16 cellular contexts compared by ENCODE assay signal in genomic region chr2:109243526-109244425, GRCh38.
DNase-seq lines count a peak whose midpoint lies in the region; ATAC-seq and TF ChIP-seq lines count a peak whose summit lies in the region.
"Had no signal": no experiment of that assay in that cellular context is flagged by ENCODE, and none has a peak within 500 bp of the region (broad histone marks: within the 10 kb centered on the region; RNA-seq: fewer than 3 reads in every experiment).

No MANE protein-coding gene starts in this region.

- H3K9ac ChIP-seq in skeletal muscle satellite cell (ENCODE audit: low read depth, low read length) = peak overlapping the region; percentile 60

- H3K4me1 ChIP-seq in ACC112 (ENCODE audit: control insufficient read depth, insufficient read depth, low read length, unreplicated experiment) (peaks cover 52% of the 10 kb centered on the region), esophagus muscularis mucosa (peaks cover 66 to 77% (median 71%) of the 10 kb centered on the region in 4 donors), skeletal muscle satellite cell (ENCODE audit: control insufficient read depth, insufficient read depth, low read length) (peaks cover 63% of the 10 kb centered on the region)

- no peak overlapping the region for H2AFZ ChIP-seq in ACC112 (ENCODE audit: low read length, unreplicated experiment)

- TF ChIP-seq EP300 in esophagus muscularis mucosa (IDR thresholded peaks at IDR 0.05) = no peak

- H3K79me2 ChIP-seq in ACC112 (ENCODE audit: control insufficient read depth, insufficient read depth, low read length, unreplicated experiment) = peaks cover 52% of the 10 kb centered on the region

- CTCF ChIA-PET in RWPE1 (lab: Yijun Ruan, JAX) = no interaction called here
- CTCF ChIA-PET in activated CD4-positive, alpha-beta memory T cell treated with anti-CD3 and anti-CD28 coated beads, Interleukin-2, amount 10 ng/mL, durations not matched to agents 7 days and 5 days (lab: Charles Lee) = no interaction called here

- no peak for TF ChIP-seq POLR2A in esophagus muscularis mucosa (IDR thresholded peaks at IDR 0.05; ENCODE audit: low read depth)

- no peaks in the 10 kb centered on the region for H3K27me3 ChIP-seq in ACC112 (ENCODE audit: insufficient read depth, low read length)
- H3K27me3 ChIP-seq in esophagus muscularis mucosa = no peaks in the 10 kb centered on the region
- no peaks in the 10 kb centered on the region for H3K27me3 ChIP-seq in skeletal muscle satellite cell (ENCODE audit: control insufficient read depth, insufficient read depth, low read length)

- H3K4me3 ChIP-seq in ACC112 (ENCODE audit: low read depth, low read length) = peak overlapping the region; percentile 8; the same call in 1 of the 2 replicates
- H3K4me3 ChIP-seq in esophagus muscularis mucosa = no peak overlapping the region
- peak overlapping the region; percentile 44 for H3K4me3 ChIP-seq in skeletal muscle satellite cell (ENCODE audit: low read length)

- WGBS in esophagus muscularis mucosa = 90% methylated on average over 10 of the region's 10 CpGs

- H3K9me3 ChIP-seq in esophagus muscularis mucosa (no peaks in the 10 kb centered on the region), skeletal muscle satellite cell (replicated peaks; ENCODE audit: low read length) (no peaks in the 10 kb centered on the region)

- TF ChIP-seq CTCF in RWPE1 (conservative IDR thresholded peaks at IDR 0.05; ENCODE audit: low read depth) (no peak), esophagus muscularis mucosa (IDR thresholded peaks at IDR 0.05) (no peak)

- peak overlapping the region; percentile 89 for H3K27ac ChIP-seq in ACC112 (ENCODE audit: low read depth, low read length)
- H3K27ac ChIP-seq in RWPE1 = peak overlapping the region; percentile 93
- H3K27ac ChIP-seq in esophagus muscularis mucosa (replicated peaks in 1 of 4) = peak overlapping the region; percentile 79 to 92 (median 85)

- no peaks in the 10 kb centered on the region for H3K36me3 Mint-ChIP-seq in activated CD4-positive, alpha-beta memory T cell treated with anti-CD3 and anti-CD28 coated beads, Interleukin-2, amount 10 ng/mL, durations not matched to agents 7 days and 5 days (ENCODE audit: low read depth)
- H3K36me3 Mint-ChIP-seq: T-cell had no signal

- H3K27ac Mint-ChIP-seq in activated CD4-positive, alpha-beta memory T cell treated with anti-CD3 and anti-CD28 coated beads, Interleukin-2, amount 10 ng/mL, durations not matched to agents 7 days and 5 days = no peak overlapping the region
- H3K27ac Mint-ChIP-seq: T-cell had no signal

- POLR2A ChIA-PET in RWPE1 (lab: Yijun Ruan, JAX; ENCODE audit: low non-redundant PET) = no interaction called here
- POLR2A ChIA-PET in activated CD4-positive, alpha-beta memory T cell treated with anti-CD3 and anti-CD28 coated beads, Interleukin-2, amount 10 ng/mL, durations not matched to agents 7 days and 5 days (lab: Charles Lee) = interaction anchor here (0.9 to 1.0 kb wide), 2 partner anchors 19 to 29 kb away, joined by 3 read pairs; no protein-coding TSS in a partner anchor

- H3K4me1 Mint-ChIP-seq in activated CD4-positive, alpha-beta memory T cell treated with anti-CD3 and anti-CD28 coated beads, Interleukin-2, amount 10 ng/mL, durations not matched to agents 7 days and 5 days = peaks cover 10% of the 10 kb centered on the region

- intact Hi-C loops in esophagus muscularis mucosa (cut with DNase I) = no loop called here

- H3K4me3 Mint-ChIP-seq in activated CD4-positive, alpha-beta memory T cell treated with anti-CD3 and anti-CD28 coated beads, Interleukin-2, amount 10 ng/mL, durations not matched to agents 7 days and 5 days = no peak overlapping the region
- H3K4me3 Mint-ChIP-seq: immature natural killer cell, T-cell had no signal

- H3K36me3 ChIP-seq in ACC112 (ENCODE audit: insufficient read depth, low read length) = no peaks in the 10 kb centered on the region
- H3K36me3 ChIP-seq in esophagus muscularis mucosa = no peaks in the 10 kb centered on the region
- no peaks in the 10 kb centered on the region for H3K36me3 ChIP-seq in skeletal muscle satellite cell (ENCODE audit: insufficient read depth, low read length)

- no peak for DNase-seq in RWPE1 (ENCODE audit: low spot score)
- no peak for DNase-seq in esophagus muscularis mucosa (ENCODE audit: extremely low spot score)
- no peak for DNase-seq in activated CD4-positive, alpha-beta memory T cell treated with anti-CD3 and anti-CD28 coated beads, Interleukin-2, amount 10 ng/mL, durations not matched to agents 7 days and 5 days
- DNase-seq in NCI-H524 (lab: John Stamatoyannopoulos, UW) = no peak
- no peak for DNase-seq in stimulated activated CD4-positive, alpha-beta T cell treated with anti-CD3 and anti-CD28 coated beads, Interleukin-1b, Interleukin-23, amount 100 ng/mL, for 48 hours
- DNase-seq: activated CD4-positive, alpha-beta T cell treated with anti-CD3 and anti-CD28 coated beads, Interleukin-2, amount 50 U/mL, for 1 hour; activated gamma-delta T cell; cerebellar nuclear complex; DMS79; immature natural killer cell; NCI-H2171 treated with DMSO at 0.1 percent for 48 hours; OCI-M1; T-cell had no signal

- peak overlapping the region; percentile 68 for H3K4me2 ChIP-seq in skeletal muscle satellite cell (ENCODE audit: low read length)

- H3K9me3 Mint-ChIP-seq in activated CD4-positive, alpha-beta memory T cell treated with anti-CD3 and anti-CD28 coated beads, Interleukin-2, amount 10 ng/mL, durations not matched to agents 7 days and 5 days = no peaks in the 10 kb centered on the region
- H3K9me3 Mint-ChIP-seq: immature natural killer cell, T-cell had no signal

- peaks cover 52% of the 10 kb centered on the region for H3K27me3 Mint-ChIP-seq in activated CD4-positive, alpha-beta memory T cell treated with anti-CD3 and anti-CD28 coated beads, Interleukin-2, amount 10 ng/mL, durations not matched to agents 7 days and 5 days
- H3K27me3 Mint-ChIP-seq: T-cell had no signal

- ATAC-seq in HG02973 (IDR thresholded peaks at IDR 0.05; ENCODE audit: unreplicated experiment) = no peak
- ATAC-seq: T-cell had no signal

Comparison
In these comparisons a context has a peak if more than half of its experiments do, and no peak if none do; other contexts are left out.
1. H3K4me3 ChIP-seq: peak in ACC112 (single experiment) and skeletal muscle satellite cell (single experiment); none in esophagus muscularis mucosa (0 of 4).
2. Peak in every context shown above with its lines, with median percentiles within 50 percentile points of each other: H3K27ac ChIP-seq.